20 cellular contexts compared by ENCODE assay signal in the genomic region with DNA sequence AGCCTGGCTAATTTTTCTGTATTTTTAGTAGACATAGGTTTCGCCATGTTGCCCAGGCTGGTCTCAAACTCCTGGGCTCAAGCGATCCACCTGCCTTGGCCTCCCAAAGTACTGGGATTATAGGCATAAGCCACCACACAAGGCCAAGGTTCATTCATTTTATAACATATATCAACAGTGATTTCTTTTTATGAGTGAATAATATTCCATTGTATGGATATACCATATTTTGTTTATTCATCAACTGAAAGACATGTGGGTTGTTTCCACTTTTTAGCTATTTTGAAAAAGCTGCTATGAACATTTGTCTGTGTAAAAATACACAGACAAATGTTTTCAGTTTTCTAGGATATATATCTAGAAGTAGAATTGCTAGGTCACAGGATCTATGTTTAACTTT.
DNase-seq lines count a peak whose midpoint lies in the region; ATAC-seq and TF ChIP-seq lines count a peak whose summit lies in the region.
"Had no signal": no experiment of that assay in that cellular context is flagged by ENCODE, and none has a peak within 500 bp of the region (broad histone marks: within the 10 kb centered on the region; RNA-seq: fewer than 3 reads in every experiment).

No MANE protein-coding gene starts in this region.

- CTCF ChIA-PET in activated CD8-positive, alpha-beta T cell treated with anti-CD3 and anti-CD28 coated beads for 36 hours (lab: Charles Lee), result interaction anchor here (0.9 to 2.7 kb wide), 4 partner anchors 12 to 126 kb away, joined by 3 to 19 read pairs (median 4); no protein-coding TSS in a partner anchor
- CTCF ChIA-PET in activated CD8-positive, alpha-beta T cell treated with anti-CD3 and anti-CD28 coated beads, Interleukin-2, amount 10 ng/mL, durations not matched to agents 7 days and 5 days (lab: Charles Lee), result interaction anchor here (0.7 to 2.9 kb wide), 3 partner anchors 12 to 126 kb away, joined by 3 to 27 read pairs (median 10); no protein-coding TSS in a partner anchor
- CTCF ChIA-PET in CD4-positive, alpha-beta memory T cell (lab: Charles Lee; ENCODE audit: partially characterized antibody), result interaction anchor here (11.0 kb wide), 1 partner anchor 125 kb away, joined by 172 read pairs; no protein-coding TSS in a partner anchor

- DNase-seq in activated CD8-positive, alpha-beta T cell treated with anti-CD3 and anti-CD28 coated beads for 36 hours, result no peak
- DNase-seq in activated CD8-positive, alpha-beta T cell treated with anti-CD3 and anti-CD28 coated beads, Interleukin-2, amount 10 ng/mL, durations not matched to agents 7 days and 5 days, result no peak
- no peak for DNase-seq in CD4-positive, alpha-beta memory T cell
- DNase-seq in T-helper 17 cell, result no peak
- DNase-seq in left colon, result no peak
- DNase-seq in omental fat pad (ENCODE audit: low spot score), result no peak
- DNase-seq in H7, result no peak
- DNase-seq: COR-L47, DMS153, Kasumi-1, MM.1S, NCI-H1092 treated with DMSO at 0.1 percent for 48 hours, NCI-H1694, NCI-H2227 treated with DMSO at 0.1 percent for 48 hours, NCI-H524, PC-9 had no signal

- H3K9me3 Mint-ChIP-seq in activated CD8-positive, alpha-beta T cell treated with anti-CD3 and anti-CD28 coated beads for 36 hours, result no peaks in the 10 kb centered on the region
- H3K9me3 Mint-ChIP-seq in activated CD8-positive, alpha-beta T cell treated with anti-CD3 and anti-CD28 coated beads, Interleukin-2, amount 10 ng/mL, durations not matched to agents 7 days and 5 days (ENCODE audit: insufficient read depth), result no peaks in the 10 kb centered on the region
- no peaks in the 10 kb centered on the region for H3K9me3 Mint-ChIP-seq in CD4-positive, alpha-beta memory T cell
- H3K9me3 Mint-ChIP-seq: IgD-negative memory B cell had no signal

- no peak for ATAC-seq in activated CD8-positive, alpha-beta T cell treated with anti-CD3 and anti-CD28 coated beads for 36 hours
- no peak for ATAC-seq in activated CD8-positive, alpha-beta T cell treated with anti-CD3 and anti-CD28 coated beads, Interleukin-2, amount 10 ng/mL, durations not matched to agents 7 days and 5 days
- no peak for ATAC-seq in T-helper 17 cell
- peak; percentile 11 for ATAC-seq in left colon
- ATAC-seq in HG03469 (IDR thresholded peaks at IDR 0.05; ENCODE audit: unreplicated experiment), result no peak
- no peak for ATAC-seq in omental fat pad (ENCODE audit: low FRiP score)
- ATAC-seq: GM23338 had no signal

- no peaks in the 10 kb centered on the region for H3K27me3 ChIP-seq in CD4-positive, alpha-beta memory T cell (ENCODE audit: insufficient read depth, low read length)
- H3K27me3 ChIP-seq in H7 (ENCODE audit: control insufficient read depth, insufficient read depth, low read length), result no peaks in the 10 kb centered on the region

- H3K27me3 Mint-ChIP-seq in activated CD8-positive, alpha-beta T cell treated with anti-CD3 and anti-CD28 coated beads for 36 hours, result no peaks in the 10 kb centered on the region
- H3K27me3 Mint-ChIP-seq in activated CD8-positive, alpha-beta T cell treated with anti-CD3 and anti-CD28 coated beads, Interleukin-2, amount 10 ng/mL, durations not matched to agents 7 days and 5 days (ENCODE audit: low read depth), result no peaks in the 10 kb centered on the region
- H3K27me3 Mint-ChIP-seq in CD4-positive, alpha-beta memory T cell, result no peaks in the 10 kb centered on the region
- no peaks in the 10 kb centered on the region for H3K27me3 Mint-ChIP-seq in T-helper 17 cell
- H3K27me3 Mint-ChIP-seq: IgD-negative memory B cell had no signal

- H3K4me1 Mint-ChIP-seq in activated CD8-positive, alpha-beta T cell treated with anti-CD3 and anti-CD28 coated beads for 36 hours (ENCODE audit: low read depth), result peaks cover 38% of the 10 kb centered on the region
- peaks cover 29% of the 10 kb centered on the region for H3K4me1 Mint-ChIP-seq in activated CD8-positive, alpha-beta T cell treated with anti-CD3 and anti-CD28 coated beads, Interleukin-2, amount 10 ng/mL, durations not matched to agents 7 days and 5 days (ENCODE audit: low read depth)
- H3K4me1 Mint-ChIP-seq in CD4-positive, alpha-beta memory T cell, result peaks cover 22 to 43% (median 30%) of the 10 kb centered on the region in 4 donors
- peaks cover 22% of the 10 kb centered on the region for H3K4me1 Mint-ChIP-seq in T-helper 17 cell

- H3K27ac Mint-ChIP-seq in activated CD8-positive, alpha-beta T cell treated with anti-CD3 and anti-CD28 coated beads for 36 hours, result peak overlapping the region; percentile 81
- H3K27ac Mint-ChIP-seq in activated CD8-positive, alpha-beta T cell treated with anti-CD3 and anti-CD28 coated beads, Interleukin-2, amount 10 ng/mL, durations not matched to agents 7 days and 5 days, result no peak overlapping the region
- H3K27ac Mint-ChIP-seq in CD4-positive, alpha-beta memory T cell, result peak overlapping the region; percentile 77 to 95 (median 88)
- H3K27ac Mint-ChIP-seq in T-helper 17 cell, result peak overlapping the region; percentile 57
- H3K27ac Mint-ChIP-seq: GM23338 had no signal

- no peak overlapping the region for H3K4me3 Mint-ChIP-seq in activated CD8-positive, alpha-beta T cell treated with anti-CD3 and anti-CD28 coated beads for 36 hours
- H3K4me3 Mint-ChIP-seq in activated CD8-positive, alpha-beta T cell treated with anti-CD3 and anti-CD28 coated beads, Interleukin-2, amount 10 ng/mL, durations not matched to agents 7 days and 5 days, result no peak overlapping the region
- peak overlapping the region in 5 of 8 donors; percentile 13 to 61 (median 40) for H3K4me3 Mint-ChIP-seq in CD4-positive, alpha-beta memory T cell
- no peak overlapping the region for H3K4me3 Mint-ChIP-seq in T-helper 17 cell
- H3K4me3 Mint-ChIP-seq: GM23338, IgD-negative memory B cell had no signal

- POLR2A ChIA-PET in activated CD8-positive, alpha-beta T cell treated with anti-CD3 and anti-CD28 coated beads for 36 hours (lab: Charles Lee), result interaction anchor here (0.9 kb wide), 1 partner anchor 13 kb away, joined by 3 read pairs; no protein-coding TSS in a partner anchor
- POLR2A ChIA-PET in activated CD8-positive, alpha-beta T cell treated with anti-CD3 and anti-CD28 coated beads, Interleukin-2, amount 10 ng/mL, durations not matched to agents 7 days and 5 days (lab: Charles Lee), result interaction anchor here (0.6 to 1.0 kb wide), 2 partner anchors 13 to 117 kb away, joined by 3 read pairs; no protein-coding TSS in a partner anchor
- POLR2A ChIA-PET in CD4-positive, alpha-beta memory T cell (lab: Charles Lee; ENCODE audit: partially characterized antibody), result interaction anchor here (3.8 kb wide), 1 partner anchor 11 kb away, joined by 40 read pairs; no protein-coding TSS in a partner anchor

- peaks cover 30% of the 10 kb centered on the region for H3K4me1 ChIP-seq in CD4-positive, alpha-beta memory T cell (ENCODE audit: insufficient read depth, low read length)

- H3K36me3 Mint-ChIP-seq in activated CD8-positive, alpha-beta T cell treated with anti-CD3 and anti-CD28 coated beads for 36 hours (ENCODE audit: low read depth), result peaks cover 16% of the 10 kb centered on the region
- H3K36me3 Mint-ChIP-seq in activated CD8-positive, alpha-beta T cell treated with anti-CD3 and anti-CD28 coated beads, Interleukin-2, amount 10 ng/mL, durations not matched to agents 7 days and 5 days (ENCODE audit: low read depth), result peaks cover 16% of the 10 kb centered on the region
- H3K36me3 Mint-ChIP-seq in CD4-positive, alpha-beta memory T cell, result peaks cover 0 to 12% of the 10 kb centered on the region in 2 donors
- no peaks in the 10 kb centered on the region for H3K36me3 Mint-ChIP-seq in T-helper 17 cell (ENCODE audit: low read depth)

- no peak for TF ChIP-seq CTCF in activated CD8-positive, alpha-beta T cell treated with anti-CD3 and anti-CD28 coated beads for 36 hours (IDR thresholded peaks at IDR 0.05)
- no peak for TF ChIP-seq CTCF in omental fat pad (IDR thresholded peaks at IDR 0.05)

- H3K4me3 ChIP-seq in CD4-positive, alpha-beta memory T cell (ENCODE audit: low read length in 2 of 2), result no peak overlapping the region
- no peak overlapping the region for H3K4me3 ChIP-seq in H7 (ENCODE audit: insufficient read depth, low read depth, low read length)
- H3K4me3 ChIP-seq: BLaER1, GM23338, PC-9 had no signal

- intact Hi-C loops in activated CD8-positive, alpha-beta T cell treated with anti-CD3 and anti-CD28 coated beads for 36 hours (cut with micrococcal nuclease), result no loop called here
- intact Hi-C loops in CD4-positive, alpha-beta memory T cell (cut with micrococcal nuclease), result no loop called here
- intact Hi-C loops in left colon (cut with DNase I, micrococcal nuclease), result no loop called here

- no peaks in the 10 kb centered on the region for H3K9me3 ChIP-seq in CD4-positive, alpha-beta memory T cell (ENCODE audit: control insufficient read depth in 1 of 2, low read length in 2 of 2)
- no peaks in the 10 kb centered on the region for H3K9me3 ChIP-seq in T-helper 17 cell (ENCODE audit: control insufficient read depth, low read length, poor library complexity, severe bottlenecking)

- no peaks in the 10 kb centered on the region for H3K36me3 ChIP-seq in CD4-positive, alpha-beta memory T cell (ENCODE audit: insufficient read depth, low read length)
- no peaks in the 10 kb centered on the region for H3K36me3 ChIP-seq in H7 (replicated peaks; ENCODE audit: control insufficient read depth, insufficient read depth, low read length)

- no peak overlapping the region for H3K27ac ChIP-seq in CD4-positive, alpha-beta memory T cell (ENCODE audit: low read depth, low read length)
- H3K27ac ChIP-seq: BLaER1, PC-9 had no signal

Comparison
In these comparisons a context has a peak if more than half of its experiments do, and no peak if none do; other contexts are left out.
1. H3K4me3 Mint-ChIP-seq: peak in CD4-positive, alpha-beta memory T cell (5 of 8); none in activated CD8-positive, alpha-beta T cell treated with anti-CD3 and anti-CD28 coated beads for 36 hours (single experiment), activated CD8-positive, alpha-beta T cell treated with anti-CD3 and anti-CD28 coated beads, Interleukin-2, amount 10 ng/mL, durations not matched to agents 7 days and 5 days (single experiment) and T-helper 17 cell (single experiment).